Comparison of ENCODE assay signal across 12 cellular contexts in genomic region chr4:77834403-77834802, GRCh38. TPM values are rescaled to one million over a fixed set of nuclear protein-coding genes. Genes with fewer than 3 reads are reported as not detected.
DNase-seq lines count a peak whose midpoint lies in the region; ATAC-seq and TF ChIP-seq lines count a peak whose summit lies in the region.
"Had no signal": no experiment of that assay in that cellular context is flagged by ENCODE, and none has a peak within 500 bp of the region (broad histone marks: within the 10 kb centered on the region; RNA-seq: fewer than 3 reads in every experiment).

No MANE protein-coding gene starts in this region.

- ATAC-seq in activated naive CD8-positive, alpha-beta T cell treated with anti-CD3 and anti-CD28 coated beads, Interleukin-2, amount 50 U/mL, for 24 hours: peak; percentile 69
- ATAC-seq: GM23338 had no signal

- CTCF ChIA-PET in A673 (lab: Charles Lee): no interaction called here

- no peak overlapping the region for H3K4me3 Mint-ChIP-seq in activated naive CD8-positive, alpha-beta T cell treated with anti-CD3 and anti-CD28 coated beads, Interleukin-2, amount 50 U/mL, for 24 hours
- no peak overlapping the region for H3K4me3 Mint-ChIP-seq in activated naive CD8-positive, alpha-beta T cell treated with anti-CD3 and anti-CD28 coated beads for 36 hours
- no peak overlapping the region for H3K4me3 Mint-ChIP-seq in activated T-helper 2 cell treated with anti-CD3 and anti-CD28 coated beads, Interferon-gamma antibody, Interleukin-2, Interleukin-4, amounts not matched to agents 10 μg/mL and 5 μg/mL and 100 μg/mL, durations not matched to agents 14 hours and 24 hours and 36 hours (ENCODE audit: low read depth)
- H3K4me3 Mint-ChIP-seq: CD4-positive, alpha-beta T cell; GM23338 had no signal

- H3K27ac ChIP-seq in A673 (ENCODE audit: low read depth, low read length, poor library complexity, severe bottlenecking): no peak overlapping the region
- H3K27ac ChIP-seq: C4-2B had no signal

- intact Hi-C loops in activated T-helper 2 cell treated with anti-CD3 and anti-CD28 coated beads, Interferon-gamma antibody, Interleukin-2, Interleukin-4, amounts not matched to agents 10 μg/mL and 5 μg/mL and 100 μg/mL, durations not matched to agents 14 hours and 24 hours and 36 hours (cut with micrococcal nuclease): no loop called here
- intact Hi-C loops in A673 (cut with micrococcal nuclease; ENCODE audit: unreplicated experiment): no loop called here

- peaks cover 25% of the 10 kb centered on the region for H3K4me1 Mint-ChIP-seq in activated naive CD8-positive, alpha-beta T cell treated with anti-CD3 and anti-CD28 coated beads, Interleukin-2, amount 50 U/mL, for 24 hours
- H3K4me1 Mint-ChIP-seq in activated naive CD8-positive, alpha-beta T cell treated with anti-CD3 and anti-CD28 coated beads for 36 hours: peaks cover 20% of the 10 kb centered on the region
- peaks cover 18% of the 10 kb centered on the region for H3K4me1 Mint-ChIP-seq in activated T-helper 2 cell treated with anti-CD3 and anti-CD28 coated beads, Interferon-gamma antibody, Interleukin-2, Interleukin-4, amounts not matched to agents 10 μg/mL and 5 μg/mL and 100 μg/mL, durations not matched to agents 14 hours and 24 hours and 36 hours (ENCODE audit: low read depth)
- H3K4me1 Mint-ChIP-seq: GM23338 had no signal

- no peaks in the 10 kb centered on the region for H3K36me3 Mint-ChIP-seq in activated naive CD8-positive, alpha-beta T cell treated with anti-CD3 and anti-CD28 coated beads, Interleukin-2, amount 50 U/mL, for 24 hours (ENCODE audit: low read depth)
- H3K36me3 Mint-ChIP-seq in activated naive CD8-positive, alpha-beta T cell treated with anti-CD3 and anti-CD28 coated beads for 36 hours: no peaks in the 10 kb centered on the region
- no peaks in the 10 kb centered on the region for H3K36me3 Mint-ChIP-seq in activated T-helper 2 cell treated with anti-CD3 and anti-CD28 coated beads, Interferon-gamma antibody, Interleukin-2, Interleukin-4, amounts not matched to agents 10 μg/mL and 5 μg/mL and 100 μg/mL, durations not matched to agents 14 hours and 24 hours and 36 hours (ENCODE audit: low read depth)

- no peak for TF ChIP-seq CTCF in A673 (conservative IDR thresholded peaks at IDR 0.05; ENCODE audit: low read depth, low read length)

- no peaks in the 10 kb centered on the region for H3K4me1 ChIP-seq in A673 (ENCODE audit: insufficient read depth, low read length, poor library complexity, severe bottlenecking)
- H3K4me1 ChIP-seq: Caco-2 had no signal

- H3K27me3 Mint-ChIP-seq in activated naive CD8-positive, alpha-beta T cell treated with anti-CD3 and anti-CD28 coated beads, Interleukin-2, amount 50 U/mL, for 24 hours: no peaks in the 10 kb centered on the region
- no peaks in the 10 kb centered on the region for H3K27me3 Mint-ChIP-seq in activated naive CD8-positive, alpha-beta T cell treated with anti-CD3 and anti-CD28 coated beads for 36 hours
- no peaks in the 10 kb centered on the region for H3K27me3 Mint-ChIP-seq in activated T-helper 2 cell treated with anti-CD3 and anti-CD28 coated beads, Interferon-gamma antibody, Interleukin-2, Interleukin-4, amounts not matched to agents 10 μg/mL and 5 μg/mL and 100 μg/mL, durations not matched to agents 14 hours and 24 hours and 36 hours (ENCODE audit: low read depth)
- H3K27me3 Mint-ChIP-seq: CD4-positive, alpha-beta T cell had no signal

- no peaks in the 10 kb centered on the region for H3K27me3 ChIP-seq in A673 (replicated peaks; ENCODE audit: insufficient read depth, low read depth, low read length, poor library complexity)

- DNase-seq in activated naive CD8-positive, alpha-beta T cell treated with anti-CD3 and anti-CD28 coated beads, Interleukin-2, amount 50 U/mL, for 24 hours: no peak
- DNase-seq in activated naive CD8-positive, alpha-beta T cell treated with anti-CD3 and anti-CD28 coated beads for 36 hours: no peak
- peak; percentile 11 for DNase-seq in NCI-H2227 treated with DMSO at 0.1 percent for 48 hours (lab: John Stamatoyannopoulos, UW)
- no peak for DNase-seq in activated T-helper 2 cell treated with anti-CD3 and anti-CD28 coated beads, Interferon-gamma antibody, Interleukin-2, Interleukin-4, amounts not matched to agents 10 μg/mL and 5 μg/mL and 100 μg/mL, durations not matched to agents 14 hours and 24 hours and 36 hours (ENCODE audit: low spot score)
- DNase-seq in A673 (ENCODE audit: low spot score): no peak
- DNase-seq in NCI-H2171 (lab: John Stamatoyannopoulos, UW): no peak
- DNase-seq: AML-193; Caco-2; CD4-positive, alpha-beta T cell; HCEC 1CT had no signal

- POLR2A ChIA-PET in A673 (lab: Charles Lee; ENCODE audit: low non-redundant PET): no interaction called here

- no TSS peak for BruUV-seq in A673 (replicated peaks; lab: Mats Ljungman, UMichigan)

- H3K9me3 ChIP-seq in A673 (ENCODE audit: low read depth, low read length, poor library complexity, severe bottlenecking): no peaks in the 10 kb centered on the region
- H3K9me3 ChIP-seq: Caco-2 had no signal

- peaks cover 3% of the 10 kb centered on the region for H3K9me3 Mint-ChIP-seq in activated naive CD8-positive, alpha-beta T cell treated with anti-CD3 and anti-CD28 coated beads, Interleukin-2, amount 50 U/mL, for 24 hours
- no peaks in the 10 kb centered on the region for H3K9me3 Mint-ChIP-seq in activated naive CD8-positive, alpha-beta T cell treated with anti-CD3 and anti-CD28 coated beads for 36 hours
- no peaks in the 10 kb centered on the region for H3K9me3 Mint-ChIP-seq in activated T-helper 2 cell treated with anti-CD3 and anti-CD28 coated beads, Interferon-gamma antibody, Interleukin-2, Interleukin-4, amounts not matched to agents 10 μg/mL and 5 μg/mL and 100 μg/mL, durations not matched to agents 14 hours and 24 hours and 36 hours
- H3K9me3 Mint-ChIP-seq: CD4-positive, alpha-beta T cell; GM23338 had no signal

- no peak overlapping the region for H3K27ac Mint-ChIP-seq in activated naive CD8-positive, alpha-beta T cell treated with anti-CD3 and anti-CD28 coated beads, Interleukin-2, amount 50 U/mL, for 24 hours
- H3K27ac Mint-ChIP-seq in activated naive CD8-positive, alpha-beta T cell treated with anti-CD3 and anti-CD28 coated beads for 36 hours: no peak overlapping the region
- H3K27ac Mint-ChIP-seq in activated T-helper 2 cell treated with anti-CD3 and anti-CD28 coated beads, Interferon-gamma antibody, Interleukin-2, Interleukin-4, amounts not matched to agents 10 μg/mL and 5 μg/mL and 100 μg/mL, durations not matched to agents 14 hours and 24 hours and 36 hours: peak overlapping the region; percentile 26
- H3K27ac Mint-ChIP-seq: CD4-positive, alpha-beta T cell; GM23338 had no signal

- no peak overlapping the region for H3K4me3 ChIP-seq in A673 (ENCODE audit: low read depth, low read length, poor library complexity, severe bottlenecking)
- H3K4me3 ChIP-seq: GM23338 had no signal

- no peaks in the 10 kb centered on the region for H3K36me3 ChIP-seq in A673 (ENCODE audit: insufficient read depth, low read length, poor library complexity, severe bottlenecking)

RNA-seq across cellular contexts. Expression of gene CNOT6L, which starts 15.2 kb away (rescaled TPM):
- 10 to 100 TPM; 85.1 to 88.8 TPM for total RNA-seq in activated naive CD8-positive, alpha-beta T cell treated with anti-CD3 and anti-CD28 coated beads for 36 hours
- total RNA-seq in activated T-helper 2 cell treated with anti-CD3 and anti-CD28 coated beads, Interferon-gamma antibody, Interleukin-2, Interleukin-4, amounts not matched to agents 10 μg/mL and 5 μg/mL and 100 μg/mL, durations not matched to agents 14 hours and 24 hours and 36 hours: 94.8 and 105 TPM in 2 replicates
- total RNA-seq in A673 (2021): 13.4 and 17.7 TPM in 2 replicates

RNA-seq across cellular contexts. Expression of gene MRPL1, which starts 28.2 kb away (rescaled TPM):
- 100 to 1,000 TPM; 103 to 112 TPM for total RNA-seq in activated naive CD8-positive, alpha-beta T cell treated with anti-CD3 and anti-CD28 coated beads for 36 hours
- total RNA-seq in activated T-helper 2 cell treated with anti-CD3 and anti-CD28 coated beads, Interferon-gamma antibody, Interleukin-2, Interleukin-4, amounts not matched to agents 10 μg/mL and 5 μg/mL and 100 μg/mL, durations not matched to agents 14 hours and 24 hours and 36 hours: 50.6 and 60.3 TPM in 2 replicates
- 32.2 and 33.5 TPM in 2 replicates for total RNA-seq in A673 (2021)
